In genomic region chr2:223696719-223697118, GRCh38 we compare ENCODE assay signal across 14 cellular contexts.
DNase-seq lines count a peak whose midpoint lies in the region; FAIRE-seq and TF ChIP-seq lines count a peak whose summit lies in the region.
"Had no signal": no experiment of that assay in that cellular context is flagged by ENCODE, and none has a peak within 500 bp of the region (broad histone marks: within the 10 kb centered on the region; RNA-seq: fewer than 3 reads in every experiment).

No MANE protein-coding gene starts in this region.

- TF ChIP-seq CTCF in AG04450 (IDR thresholded peaks at IDR 0.05; ENCODE audit: low read depth, low read length) (no peak), kidney (IDR thresholded peaks at IDR 0.05; ENCODE audit: borderline replicate concordance, extremely low read depth, insufficient read depth) (no peak), GM10248 (IDR thresholded peaks at IDR 0.05; ENCODE audit: control extremely low read depth, extremely low read depth, low read depth, missing control alignments) (no peak)

- H3K27me3 ChIP-seq in AG04450 (ENCODE audit: control insufficient read depth, insufficient read depth, low read length) (no peaks in the 10 kb centered on the region), small intestine (ENCODE audit: control insufficient read depth in 2 of 2, insufficient read depth in 2 of 2, low read length in 2 of 2) (no peaks in the 10 kb centered on the region)
- H3K27me3 ChIP-seq: BLaER1, dorsolateral prefrontal cortex, SJCRH30 had no signal

- DNase-seq in AG04450 (ENCODE audit: low read depth, low spot score) (no peak), LoVo (ENCODE audit: low spot score) (peak; percentile 36), SHP77 treated with DMSO at 0.1 percent for 48 hours (lab: John Stamatoyannopoulos, UW) (peak; percentile 90), iris pigment epithelial cell (ENCODE audit: low read depth) (peak; percentile 39), small intestine (no peak), kidney (no peak), superior temporal gyrus (ENCODE audit: extremely low spot score) (no peak), GM10248 (ENCODE audit: extremely low spot score) (no peak)
- DNase-seq: activated CD4-positive, alpha-beta T cell treated with anti-CD3 and anti-CD28 coated beads for 48 hours; dorsolateral prefrontal cortex; naive B cell; SJCRH30; stimulated activated CD8-positive, alpha-beta memory T cell treated with anti-CD3 and anti-CD28 coated beads, Interleukin-4, amount 100 ng/mL, for 48 hours had no signal

- intact Hi-C loops in kidney (cut with DNase I): no loop called here

- H3K36me3 ChIP-seq in small intestine (ENCODE audit: control insufficient read depth in 2 of 2, insufficient read depth in 2 of 2, low read length in 2 of 2) (no peaks in the 10 kb centered on the region), kidney (ENCODE audit: control insufficient read depth in 1 of 2, insufficient read depth in 2 of 2, low read length in 2 of 2) (no peaks in the 10 kb centered on the region)
- H3K36me3 ChIP-seq: BLaER1, SJCRH30 had no signal

- no peak overlapping the region for H3K4me3 ChIP-seq in AG04450 (ENCODE audit: low read depth, low read length)
- no peak overlapping the region for H3K4me3 ChIP-seq in small intestine (ENCODE audit: low read depth in 1 of 2, low read length in 2 of 2)
- no peak overlapping the region for H3K4me3 ChIP-seq in kidney (ENCODE audit: low read length in 2 of 2)
- H3K4me3 ChIP-seq: BLaER1, dorsolateral prefrontal cortex, SJCRH30 had no signal

- H3K27ac ChIP-seq in AG04450 (ENCODE audit: low read depth, low read length) (peak overlapping the region; percentile 43), small intestine (ENCODE audit: low read depth in 1 of 2, low read length in 1 of 2) (no peak overlapping the region), kidney (ENCODE audit: low read depth in 2 of 2, low read length in 2 of 2) (no peak overlapping the region)
- H3K27ac ChIP-seq: BLaER1, dorsolateral prefrontal cortex, SJCRH30 had no signal

- H3K9me3 ChIP-seq in AG04450 (ENCODE audit: control insufficient read depth, insufficient read depth, low read length) (no peaks in the 10 kb centered on the region), small intestine (ENCODE audit: control insufficient read depth, low read depth) (no peaks in the 10 kb centered on the region), kidney (ENCODE audit: control insufficient read depth in 1 of 2, low read length in 2 of 2) (no peaks in the 10 kb centered on the region)
- H3K9me3 ChIP-seq: BLaER1, SJCRH30 had no signal

- POLR2A ChIA-PET in AG04450 (lab: Yijun Ruan, JAX) (no interaction called here), GM10248 (lab: Yijun Ruan, JAX) (no interaction called here)

- H3K9ac ChIP-seq in kidney (ENCODE audit: low read length in 2 of 2): no peak overlapping the region
- H3K9ac ChIP-seq: BLaER1 had no signal

- FAIRE-seq in small intestine (lab: Jason Lieb, UNC): no peak
- no peak for FAIRE-seq in kidney (lab: Jason Lieb, UNC)

- WGBS in small intestine, 3 donors: 7 to 44% (median 32%) methylated on average over 1 of the region's 1 CpG

- H3K4me1 ChIP-seq in small intestine (ENCODE audit: control insufficient read depth in 2 of 2, insufficient read depth in 1 of 2, low read depth in 1 of 2, low read length in 1 of 2): no peaks in the 10 kb centered on the region
- H3K4me1 ChIP-seq in kidney (ENCODE audit: control insufficient read depth in 1 of 2, insufficient read depth in 1 of 2, low read depth in 1 of 2, low read length in 2 of 2): no peaks in the 10 kb centered on the region

- CTCF ChIA-PET in AG04450 (lab: Charles Lee): interaction anchor here (2.1 kb wide), 1 partner anchor 101 kb away, joined by 7 read pairs; no protein-coding TSS in a partner anchor
- CTCF ChIA-PET in GM10248 (lab: Yijun Ruan, JAX): interaction anchor here (0.7 to 2.0 kb wide), 3 partner anchors 17 to 65 kb away, joined by 3 to 6 read pairs (median 4); no protein-coding TSS in a partner anchor

Comparison
In these comparisons a context has a peak if more than half of its experiments do, and no peak if none do; other contexts are left out.
1. DNase-seq: peak in LoVo (single experiment), SHP77 treated with DMSO at 0.1 percent for 48 hours (single experiment) and iris pigment epithelial cell (single experiment); none in AG04450 (single experiment), small intestine (single experiment), kidney (single experiment), superior temporal gyrus (single experiment) and GM10248 (single experiment).